ENCODE assay signal across 17 cellular contexts in the genomic region with DNA sequence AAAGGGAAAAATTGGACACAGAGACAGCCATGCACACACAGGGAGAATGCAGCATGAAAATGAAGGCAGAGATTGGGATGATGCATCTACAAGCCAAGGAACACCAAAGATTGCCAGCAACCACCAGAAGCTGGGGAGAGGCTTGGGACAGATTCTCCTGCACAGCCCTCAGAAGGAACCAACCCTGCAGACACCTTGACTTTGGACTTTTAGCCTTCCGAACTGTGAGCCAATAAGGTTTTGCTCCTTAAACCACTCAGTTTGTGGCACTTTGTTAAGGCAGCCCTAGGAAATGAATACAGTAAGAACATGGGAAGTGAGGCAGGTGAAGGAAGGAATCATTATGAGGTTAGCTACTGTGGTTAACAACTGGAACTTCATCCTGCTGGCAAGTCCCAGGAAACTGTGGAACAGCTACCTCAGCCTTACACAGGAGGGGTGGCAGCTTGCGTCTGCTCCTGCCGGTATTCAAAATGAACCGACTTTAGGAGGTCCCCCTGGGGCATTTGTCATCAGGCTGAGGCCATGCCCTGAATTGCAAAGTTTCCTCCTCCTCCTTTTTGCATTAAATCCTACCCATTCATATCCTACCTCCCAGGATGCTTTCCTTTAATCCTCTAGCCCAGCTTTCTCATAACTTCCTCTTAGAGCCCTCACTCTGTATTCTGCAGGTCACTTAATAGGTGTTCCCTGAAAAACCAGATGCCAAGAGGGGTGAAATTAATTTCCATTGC. TPM values are rescaled to one million over a fixed set of nuclear protein-coding genes. Genes with fewer than 3 reads are reported as not detected.
DNase-seq lines count a peak whose midpoint lies in the region; ATAC-seq, FAIRE-seq and TF ChIP-seq lines count a peak whose summit lies in the region.
"Had no signal": no experiment of that assay in that cellular context is flagged by ENCODE, and none has a peak within 500 bp of the region (broad histone marks: within the 10 kb centered on the region; RNA-seq: fewer than 3 reads in every experiment).

No MANE protein-coding gene starts in this region.

- no peak for TF ChIP-seq CTCF in CD14-positive monocyte (IDR thresholded peaks at IDR 0.05)

- peak; percentile 99 for FAIRE-seq in G401.6 (lab: Jason Lieb, UNC)
- FAIRE-seq: GM12878 had no signal

- peak overlapping the region; percentile 100 for H3K4me3 Mint-ChIP-seq in activated T-helper 17 cell treated with anti-CD3 and anti-CD28 coated beads, Interleukin-2, amount 50 U/mL, for 72 hours
- H3K4me3 Mint-ChIP-seq in CD14-positive monocyte = no peak overlapping the region

- DNase-seq in NCI-H2171 treated with DMSO at 0.1 percent for 48 hours (lab: John Stamatoyannopoulos, UW) = peak; percentile 11
- DNase-seq in NCI-H2171 (lab: John Stamatoyannopoulos, UW) = no peak
- peak; percentile 54 for DNase-seq in islet precursor cell
- no peak for DNase-seq in CD14-positive monocyte (ENCODE audit: low spot score)
- DNase-seq: 8988T, C1 segment of cervical spinal cord, EL, hypothalamus, left ventricle myocardium superior, NCI-H226 had no signal

- intact Hi-C loops in CD14-positive monocyte (cut with micrococcal nuclease) = no loop called here

- H3K36me3 Mint-ChIP-seq in activated T-helper 17 cell treated with anti-CD3 and anti-CD28 coated beads, Interleukin-2, amount 50 U/mL, for 72 hours (ENCODE audit: low read depth) = peaks cover 100% of the 10 kb centered on the region
- no peaks in the 10 kb centered on the region for H3K36me3 Mint-ChIP-seq in CD14-positive monocyte

- ATAC-seq in activated T-helper 17 cell treated with anti-CD3 and anti-CD28 coated beads, Interleukin-2, amount 50 U/mL, for 72 hours (replicated peaks) = no peak
- ATAC-seq in GM21723 (IDR thresholded peaks at IDR 0.05; ENCODE audit: unreplicated experiment) = no peak
- no peak for ATAC-seq in HG03571 (IDR thresholded peaks at IDR 0.05; ENCODE audit: unreplicated experiment)
- ATAC-seq: GM12878, left ventricle myocardium superior had no signal

- H3K27me3 Mint-ChIP-seq in activated T-helper 17 cell treated with anti-CD3 and anti-CD28 coated beads, Interleukin-2, amount 50 U/mL, for 72 hours = no peaks in the 10 kb centered on the region
- peaks cover 3 to 6% (median 4%) of the 10 kb centered on the region in 3 donors for H3K27me3 Mint-ChIP-seq in CD14-positive monocyte (ENCODE audit: low read depth in 3 of 3)

- peak overlapping the region; percentile 91 for H3K27ac Mint-ChIP-seq in activated T-helper 17 cell treated with anti-CD3 and anti-CD28 coated beads, Interleukin-2, amount 50 U/mL, for 72 hours
- H3K27ac Mint-ChIP-seq in CD14-positive monocyte = no peak overlapping the region
- H3K27ac Mint-ChIP-seq: progenitor cell of endocrine pancreas had no signal

- peaks cover 75% of the 10 kb centered on the region for H3K4me1 Mint-ChIP-seq in activated T-helper 17 cell treated with anti-CD3 and anti-CD28 coated beads, Interleukin-2, amount 50 U/mL, for 72 hours
- H3K4me1 Mint-ChIP-seq in CD14-positive monocyte = peaks cover 6% of the 10 kb centered on the region

- no peaks in the 10 kb centered on the region for H3K9me3 Mint-ChIP-seq in activated T-helper 17 cell treated with anti-CD3 and anti-CD28 coated beads, Interleukin-2, amount 50 U/mL, for 72 hours
- H3K9me3 Mint-ChIP-seq in CD14-positive monocyte = no peaks in the 10 kb centered on the region

RNA-seq across cellular contexts. Expression of a gene that starts 15.4 kb away (rescaled TPM):
- 100 to 1,000 TPM; 168 to 217 TPM for total RNA-seq in activated T-helper 17 cell treated with anti-CD3 and anti-CD28 coated beads, Interleukin-2, amount 50 U/mL, for 72 hours
- 1 to 10 TPM; 1.6 to 1.8 TPM for polyA plus RNA-seq in CD14-positive monocyte
- total RNA-seq: myocyte, progenitor cell of endocrine pancreas had no signal

RNA-seq across cellular contexts. Expression of a gene that starts 50.7 kb away (rescaled TPM):
- total RNA-seq in activated T-helper 17 cell treated with anti-CD3 and anti-CD28 coated beads, Interleukin-2, amount 50 U/mL, for 72 hours = 10 to 100 TPM; 10.8 to 13.2 TPM
- polyA plus RNA-seq in CD14-positive monocyte = 100 to 1,000 TPM; 248 to 309 TPM

Comparison
In these comparisons a context has a peak if more than half of its experiments do, and no peak if none do; other contexts are left out.
1. DNase-seq: peak in NCI-H2171 treated with DMSO at 0.1 percent for 48 hours (single experiment) and islet precursor cell (single experiment); none in NCI-H2171 (single experiment) and CD14-positive monocyte (single experiment).